In the genomic region with DNA sequence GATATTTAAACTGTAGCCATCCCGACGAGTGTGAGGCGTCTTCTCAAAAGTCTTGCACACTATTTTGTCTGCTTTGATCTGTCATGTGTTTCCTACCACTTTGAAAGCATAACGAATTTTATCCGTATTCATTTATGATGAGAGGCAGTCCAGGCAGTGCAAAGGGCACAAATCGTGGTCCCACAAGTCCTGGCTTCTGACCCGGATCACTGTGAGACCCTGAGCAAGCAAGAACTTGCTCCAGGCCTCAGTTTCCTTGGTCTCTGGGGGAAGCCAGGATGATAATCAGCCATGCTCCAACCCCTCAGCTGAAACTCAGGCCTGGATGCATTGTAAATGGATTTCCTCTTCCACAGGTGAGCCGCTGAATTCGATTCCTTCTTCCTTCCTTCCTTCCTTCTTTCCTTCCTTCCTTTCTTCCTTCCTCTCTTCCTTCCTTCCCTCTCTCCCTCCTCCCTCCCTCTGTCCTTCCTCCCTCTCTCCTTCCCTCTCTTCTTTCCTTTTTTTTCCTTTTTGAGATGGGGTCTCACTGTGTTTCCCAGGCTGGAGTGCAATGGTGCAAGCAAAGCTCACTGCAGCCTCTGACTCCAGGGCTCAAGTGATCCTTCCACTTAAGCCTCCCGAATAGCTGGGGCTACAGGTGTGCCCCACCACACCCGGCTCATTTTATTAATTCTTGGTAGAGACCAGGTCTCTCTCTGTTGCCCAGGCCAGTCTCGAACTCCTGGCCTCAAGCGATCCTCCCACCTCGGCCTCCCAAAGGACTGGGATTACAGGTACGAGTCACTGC, we compare ENCODE assay signal across 9 cellular contexts. TPM values are rescaled to one million over a fixed set of nuclear protein-coding genes. Genes with fewer than 3 reads are reported as not detected.
DNase-seq lines count a peak whose midpoint lies in the region; ATAC-seq, FAIRE-seq and TF ChIP-seq lines count a peak whose summit lies in the region.
"Had no signal": no experiment of that assay in that cellular context is flagged by ENCODE, and none has a peak within 500 bp of the region (broad histone marks: within the 10 kb centered on the region; RNA-seq: fewer than 3 reads in every experiment).

No MANE protein-coding gene starts in this region.

- FAIRE-seq in frontal cortex (lab: Jason Lieb, UNC), result no peak

- H3K27ac ChIP-seq in heart left ventricle (peak overlapping the region; percentile 59 to 90 (median 81)), muscle layer of colon (ENCODE audit: low read depth, low read length) (peak overlapping the region; percentile 28), uterus (peak overlapping the region; percentile 73 to 75)

- H3K4me1 ChIP-seq in heart left ventricle (peaks cover 0 to 21% (median 11%) of the 10 kb centered on the region in 12 donors), muscle layer of colon (ENCODE audit: insufficient read depth, low read length) (peaks cover 12% of the 10 kb centered on the region), uterus (no peaks in the 10 kb centered on the region)

- ATAC-seq in heart left ventricle (no peak), HG02623 (IDR thresholded peaks at IDR 0.05; ENCODE audit: unreplicated experiment) (no peak), HG02840 (IDR thresholded peaks at IDR 0.05; ENCODE audit: low FRiP score, unreplicated experiment) (no peak)

- H3K27me3 ChIP-seq in heart left ventricle (no peaks in the 10 kb centered on the region), muscle layer of colon (ENCODE audit: control insufficient read depth in 1 of 2, insufficient read depth in 2 of 2, low read length in 2 of 2) (no peaks in the 10 kb centered on the region), uterus (no peaks in the 10 kb centered on the region)

- TF ChIP-seq POLR2A in heart left ventricle (IDR thresholded peaks at IDR 0.05) (no peak), uterus (IDR thresholded peaks at IDR 0.05) (no peak)

- H3K9me3 ChIP-seq in heart left ventricle (no peaks in the 10 kb centered on the region), muscle layer of colon (ENCODE audit: low read length) (no peaks in the 10 kb centered on the region), uterus (no peaks in the 10 kb centered on the region)

- DNase-seq in heart left ventricle (no peak), cardiac septum (ENCODE audit: low spot score) (no peak), cardiac fibroblast (ENCODE audit: low read depth in 2 of 2) (no peak), uterus (no peak), frontal cortex (ENCODE audit: low spot score in 2 of 2) (no peak)
- DNase-seq: NCI-H1436 treated with DMSO at 0.1 percent for 48 hours had no signal

- TF ChIP-seq CTCF in heart left ventricle (IDR thresholded peaks at IDR 0.05) (no peak), cardiac fibroblast (IDR thresholded peaks at IDR 0.05; ENCODE audit: low read depth, low read length) (no peak), uterus (IDR thresholded peaks at IDR 0.05) (no peak)

- no peak overlapping the region for H3K9ac ChIP-seq in muscle layer of colon (ENCODE audit: low read length)

- WGBS in heart left ventricle, 4 donors, result 65 to 71% (median 68%) methylated on average over 15 of the region's 15 CpGs

- H3K36me3 ChIP-seq in heart left ventricle, result no peaks in the 10 kb centered on the region
- H3K36me3 ChIP-seq in muscle layer of colon (ENCODE audit: insufficient read depth, low read length), result no peaks in the 10 kb centered on the region
- H3K36me3 ChIP-seq in uterus, result no peaks in the 10 kb centered on the region

- H3K4me3 ChIP-seq in heart left ventricle (peak overlapping the region; percentile 35 to 75 (median 60)), cardiac fibroblast (replicated peaks in 1 of 2; ENCODE audit: low read depth in 2 of 2, low read length in 2 of 2) (peak overlapping the region; percentile 35 to 37), muscle layer of colon (ENCODE audit: low read depth in 1 of 2, low read length in 2 of 2) (peak overlapping the region; percentile 22 to 48), uterus (peak overlapping the region; percentile 39 to 58)

- intact Hi-C loops in heart left ventricle (cut with DNase I), result loop anchor here in 7 of 10 donors (2.0 to 10.0 kb wide), 7 partner anchors 50 to 218 kb away; partner anchors contain the start of genes ZNF3 (in 3 of the 7), ZSCAN21 (in 2 of the 7) and PVRIG (in 1 of the 7)
- intact Hi-C loops in cardiac septum (cut with DNase I), result loop anchor here (5.0 kb wide), 1 partner anchor 85 kb away; the partner anchor contains the start of gene ZNF3
- intact Hi-C loops in uterus (cut with DNase I; ENCODE audit: low total_unique reads), result no loop called here

RNA-seq across cellular contexts. Expression of gene ZKSCAN1, which starts 18.4 kb away (rescaled TPM):
- total RNA-seq in heart left ventricle (10 to 100 TPM; 19.4 to 65.5 (median 40.8) TPM), cardiac septum (52.3 TPM), uterus (10 to 100 TPM; 20.9 to 96.7 (median 53.6) TPM), frontal cortex (85.2 TPM)
- 1 to 10 TPM; 8.5 to 9.4 TPM for polyA plus RNA-seq in heart left ventricle

RNA-seq across cellular contexts. Expression of gene AZGP1, which starts 21.1 kb away (rescaled TPM):
- total RNA-seq in heart left ventricle, result 100 to 1,000 TPM in 4 of 9 donors, 10 to 100 TPM in 5; 31.8 to 214 (median 95.4) TPM
- polyA plus RNA-seq in heart left ventricle, result 100 to 1,000 TPM in 1 of 2 donors, 10 to 100 TPM in 1; 99.1 to 146 TPM
- 114 TPM for total RNA-seq in cardiac septum
- not detected for total RNA-seq in uterus
- not detected for total RNA-seq in frontal cortex

RNA-seq across cellular contexts. Expression of gene ZSCAN21, which starts 52.6 kb away (rescaled TPM):
- total RNA-seq in heart left ventricle (10 to 100 TPM in 2 of 9 donors, 1 to 10 TPM in 7; 6.2 to 12.1 (median 7.2) TPM), cardiac septum (6.1 TPM), uterus (10 to 100 TPM in 3 of 4 donors, 1 to 10 TPM in 1; 5.0 to 28.9 (median 17.0) TPM), frontal cortex (17.9 TPM)
- polyA plus RNA-seq in heart left ventricle, result 1 to 10 TPM; 4.4 to 7.2 TPM

Comparison
In these comparisons a context has a peak if more than half of its experiments do, and no peak if none do; other contexts are left out.
1. H3K27ac ChIP-seq: peak in every context shown above with its lines; median percentile 81 in heart left ventricle; 74 in uterus; 28 in muscle layer of colon.
2. RNA of gene AZGP1, which starts 21.1 kb away (total RNA-seq): 114 TPM in cardiac septum (single experiment) and 31.8 to 214 TPM in heart left ventricle; not detected in uterus and not detected in frontal cortex (single experiment); every median in the first group is over 10 times any median in the second.
3. Peak in every context shown above with its lines, with median percentiles within 50 percentile points of each other: H3K4me3 ChIP-seq.